Comparison of ENCODE assay signal across 23 cellular contexts in genomic region chr6:32226434-32226833, GRCh38. TPM values are rescaled to one million over a fixed set of nuclear protein-coding genes. Genes with fewer than 3 reads are reported as not detected.
DNase-seq lines count a peak whose midpoint lies in the region; ATAC-seq lines count a peak whose summit lies in the region.
"Had no signal": no experiment of that assay in that cellular context is flagged by ENCODE, and none has a peak within 500 bp of the region (broad histone marks: within the 10 kb centered on the region; RNA-seq: fewer than 3 reads in every experiment).

No MANE protein-coding gene starts in this region.

- no peaks in the 10 kb centered on the region for H3K36me3 Mint-ChIP-seq in naive B cell
- H3K36me3 Mint-ChIP-seq: T-cell had no signal

- no peaks in the 10 kb centered on the region for H3K27me3 Mint-ChIP-seq in naive B cell
- H3K27me3 Mint-ChIP-seq: T-cell had no signal

- DNase-seq in CD1c-positive myeloid dendritic cell (ENCODE audit: extremely low spot score) (peak; percentile 5), MV-4-11 (lab: John Stamatoyannopoulos, UW) (peak; percentile 4), RPMI8226 (peak; percentile 16), naive B cell (peak; percentile 23), AG08395 (ENCODE audit: low spot score) (no peak)
- DNase-seq: 8988T, AML-193, DMS53, GDM1, GM23248, H9, HFFc6, KBM-7, NCI-H1105, NCI-H2029 treated with DMSO at 0.1 percent for 48 hours, NCI-H2171 treated with DMSO at 0.1 percent for 48 hours, NCI-H524 treated with DMSO at 0.1 percent for 48 hours, SJCRH30, T-cell had no signal

- peaks cover 55 to 72% (median 57%) of the 10 kb centered on the region in 3 donors for H3K4me1 Mint-ChIP-seq in naive B cell

- no peaks in the 10 kb centered on the region for H3K9me3 Mint-ChIP-seq in naive B cell
- H3K9me3 Mint-ChIP-seq: H9, HFFc6, T-cell had no signal

- peak overlapping the region in 4 of 8 donors; percentile 32 to 82 (median 48) for H3K4me3 Mint-ChIP-seq in naive B cell
- H3K4me3 Mint-ChIP-seq: H9, HFFc6, T-cell had no signal

- peak; percentile 54 to 58 for ATAC-seq in naive B cell (ENCODE audit: low read depth in 2 of 2)
- no peak for ATAC-seq in HG02759 (IDR thresholded peaks at IDR 0.05; ENCODE audit: unreplicated experiment)
- ATAC-seq in GM21390 (IDR thresholded peaks at IDR 0.05; ENCODE audit: unreplicated experiment): no peak
- ATAC-seq: HepG2, Panc1, T-cell had no signal

- peak overlapping the region; percentile 56 to 97 (median 83) for H3K27ac Mint-ChIP-seq in naive B cell
- H3K27ac Mint-ChIP-seq: H9, HFFc6 had no signal

RNA-seq across cellular contexts. Expression of gene NOTCH4, which starts 2.6 kb away (rescaled TPM):
- polyA plus RNA-seq in naive B cell (ENCODE audit: low read depth in 6 of 6): 1 to 10 TPM; 5.1 to 10.0 (median 8.4) TPM

RNA-seq across cellular contexts. Expression of gene GPSM3, which starts 34.0 kb away (rescaled TPM):
- 100 to 1,000 TPM in 5 of 6 donors, 10 to 100 TPM in 1; 99.0 to 145 (median 125) TPM for polyA plus RNA-seq in naive B cell (ENCODE audit: low read depth in 6 of 6)

RNA-seq across cellular contexts. Expression of gene PBX2, which starts 36.4 kb away (rescaled TPM):
- 1 to 10 TPM in 5 of 6 donors, under 1 TPM in 1; 0.64 to 4.0 (median 3.1) TPM for polyA plus RNA-seq in naive B cell (ENCODE audit: low read depth in 6 of 6)

RNA-seq across cellular contexts. Expression of gene AGER, which starts 42.4 kb away (rescaled TPM):
- 1 to 10 TPM in 1 of 6 donors, under 1 TPM in 3, not detected in 2; 0.32 to 1.1 (median 0.63) TPM for polyA plus RNA-seq in naive B cell (ENCODE audit: low read depth in 6 of 6)

RNA-seq across cellular contexts. Expression of gene RNF5, which starts 48.2 kb away (rescaled TPM):
- polyA plus RNA-seq in naive B cell (ENCODE audit: low read depth in 6 of 6): 100 to 1,000 TPM in 3 of 6 donors, 10 to 100 TPM in 3; 85.9 to 116 (median 102) TPM

Comparison
In these comparisons a context has a peak if more than half of its experiments do, and no peak if none do; other contexts are left out.
1. ATAC-seq: peak in naive B cell (2 of 2); none in HG02759 (single experiment) and GM21390 (single experiment).